ENCODE assay signal across 1 cellular context in genomic region chr5:56012281-56012963, GRCh38.
TF ChIP-seq lines count a peak whose summit lies in the region.

No MANE protein-coding gene starts in this region.

TF ChIP-seq in GM23338, 12 proteins besides CTCF, POLR2A, EP300 and RAD21 (continued from another document):
- TF ChIP-seq ZNF462 (CRISPR knock-in tag; IDR thresholded peaks at IDR 0.05) (no peak), POLR2AphosphoS5 (IDR thresholded peaks at IDR 0.05; ENCODE audit: low read depth) (no peak), ZNF331 (CRISPR knock-in tag; IDR thresholded peaks at IDR 0.05; ENCODE audit: low read depth) (no peak), JUNB (IDR thresholded peaks at IDR 0.05; ENCODE audit: unreplicated experiment) (no peak), EZH2 (IDR thresholded peaks at IDR 0.05; ENCODE audit: low read depth, unreplicated experiment) (no peak)
TF ChIP-seq in GM23338: peak in this region for 0.
